ENCODE assay signal across 1 cellular context in the genomic region with DNA sequence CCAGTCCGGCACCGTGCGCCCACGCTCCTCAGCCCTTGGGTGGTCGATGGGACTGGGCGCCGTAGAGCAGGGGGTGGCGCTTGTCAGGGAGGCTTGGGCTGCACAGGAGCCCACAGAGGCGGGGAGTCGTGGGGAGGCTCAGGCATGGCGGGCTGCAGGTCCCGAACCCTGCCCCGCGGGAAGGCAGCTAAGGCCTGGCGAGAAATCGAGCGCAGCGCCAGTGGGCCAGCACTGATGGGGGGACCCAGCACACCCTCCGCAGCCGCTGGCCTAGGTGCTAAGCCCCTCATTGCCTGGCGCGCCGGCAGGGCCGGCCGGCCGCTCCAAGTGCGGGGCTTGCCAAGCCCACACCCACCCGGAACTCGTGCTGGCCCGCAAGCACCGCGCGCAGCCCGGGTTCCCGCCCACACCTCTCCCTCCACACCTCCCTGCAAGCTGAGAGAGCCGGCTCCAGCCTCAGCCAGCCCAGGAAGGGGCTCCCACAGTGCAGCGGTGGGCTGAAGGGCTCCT.
A peak's percentile ranks its signal among the peaks of the same experiment; 100 is the strongest.
TF ChIP-seq lines count a peak whose summit lies in the region.

No MANE protein-coding gene starts in this region.

TF ChIP-seq in K562, 482 proteins besides CTCF, POLR2A, EP300 and RAD21 (continued from another document):
- TF ChIP-seq, protein P1, sequence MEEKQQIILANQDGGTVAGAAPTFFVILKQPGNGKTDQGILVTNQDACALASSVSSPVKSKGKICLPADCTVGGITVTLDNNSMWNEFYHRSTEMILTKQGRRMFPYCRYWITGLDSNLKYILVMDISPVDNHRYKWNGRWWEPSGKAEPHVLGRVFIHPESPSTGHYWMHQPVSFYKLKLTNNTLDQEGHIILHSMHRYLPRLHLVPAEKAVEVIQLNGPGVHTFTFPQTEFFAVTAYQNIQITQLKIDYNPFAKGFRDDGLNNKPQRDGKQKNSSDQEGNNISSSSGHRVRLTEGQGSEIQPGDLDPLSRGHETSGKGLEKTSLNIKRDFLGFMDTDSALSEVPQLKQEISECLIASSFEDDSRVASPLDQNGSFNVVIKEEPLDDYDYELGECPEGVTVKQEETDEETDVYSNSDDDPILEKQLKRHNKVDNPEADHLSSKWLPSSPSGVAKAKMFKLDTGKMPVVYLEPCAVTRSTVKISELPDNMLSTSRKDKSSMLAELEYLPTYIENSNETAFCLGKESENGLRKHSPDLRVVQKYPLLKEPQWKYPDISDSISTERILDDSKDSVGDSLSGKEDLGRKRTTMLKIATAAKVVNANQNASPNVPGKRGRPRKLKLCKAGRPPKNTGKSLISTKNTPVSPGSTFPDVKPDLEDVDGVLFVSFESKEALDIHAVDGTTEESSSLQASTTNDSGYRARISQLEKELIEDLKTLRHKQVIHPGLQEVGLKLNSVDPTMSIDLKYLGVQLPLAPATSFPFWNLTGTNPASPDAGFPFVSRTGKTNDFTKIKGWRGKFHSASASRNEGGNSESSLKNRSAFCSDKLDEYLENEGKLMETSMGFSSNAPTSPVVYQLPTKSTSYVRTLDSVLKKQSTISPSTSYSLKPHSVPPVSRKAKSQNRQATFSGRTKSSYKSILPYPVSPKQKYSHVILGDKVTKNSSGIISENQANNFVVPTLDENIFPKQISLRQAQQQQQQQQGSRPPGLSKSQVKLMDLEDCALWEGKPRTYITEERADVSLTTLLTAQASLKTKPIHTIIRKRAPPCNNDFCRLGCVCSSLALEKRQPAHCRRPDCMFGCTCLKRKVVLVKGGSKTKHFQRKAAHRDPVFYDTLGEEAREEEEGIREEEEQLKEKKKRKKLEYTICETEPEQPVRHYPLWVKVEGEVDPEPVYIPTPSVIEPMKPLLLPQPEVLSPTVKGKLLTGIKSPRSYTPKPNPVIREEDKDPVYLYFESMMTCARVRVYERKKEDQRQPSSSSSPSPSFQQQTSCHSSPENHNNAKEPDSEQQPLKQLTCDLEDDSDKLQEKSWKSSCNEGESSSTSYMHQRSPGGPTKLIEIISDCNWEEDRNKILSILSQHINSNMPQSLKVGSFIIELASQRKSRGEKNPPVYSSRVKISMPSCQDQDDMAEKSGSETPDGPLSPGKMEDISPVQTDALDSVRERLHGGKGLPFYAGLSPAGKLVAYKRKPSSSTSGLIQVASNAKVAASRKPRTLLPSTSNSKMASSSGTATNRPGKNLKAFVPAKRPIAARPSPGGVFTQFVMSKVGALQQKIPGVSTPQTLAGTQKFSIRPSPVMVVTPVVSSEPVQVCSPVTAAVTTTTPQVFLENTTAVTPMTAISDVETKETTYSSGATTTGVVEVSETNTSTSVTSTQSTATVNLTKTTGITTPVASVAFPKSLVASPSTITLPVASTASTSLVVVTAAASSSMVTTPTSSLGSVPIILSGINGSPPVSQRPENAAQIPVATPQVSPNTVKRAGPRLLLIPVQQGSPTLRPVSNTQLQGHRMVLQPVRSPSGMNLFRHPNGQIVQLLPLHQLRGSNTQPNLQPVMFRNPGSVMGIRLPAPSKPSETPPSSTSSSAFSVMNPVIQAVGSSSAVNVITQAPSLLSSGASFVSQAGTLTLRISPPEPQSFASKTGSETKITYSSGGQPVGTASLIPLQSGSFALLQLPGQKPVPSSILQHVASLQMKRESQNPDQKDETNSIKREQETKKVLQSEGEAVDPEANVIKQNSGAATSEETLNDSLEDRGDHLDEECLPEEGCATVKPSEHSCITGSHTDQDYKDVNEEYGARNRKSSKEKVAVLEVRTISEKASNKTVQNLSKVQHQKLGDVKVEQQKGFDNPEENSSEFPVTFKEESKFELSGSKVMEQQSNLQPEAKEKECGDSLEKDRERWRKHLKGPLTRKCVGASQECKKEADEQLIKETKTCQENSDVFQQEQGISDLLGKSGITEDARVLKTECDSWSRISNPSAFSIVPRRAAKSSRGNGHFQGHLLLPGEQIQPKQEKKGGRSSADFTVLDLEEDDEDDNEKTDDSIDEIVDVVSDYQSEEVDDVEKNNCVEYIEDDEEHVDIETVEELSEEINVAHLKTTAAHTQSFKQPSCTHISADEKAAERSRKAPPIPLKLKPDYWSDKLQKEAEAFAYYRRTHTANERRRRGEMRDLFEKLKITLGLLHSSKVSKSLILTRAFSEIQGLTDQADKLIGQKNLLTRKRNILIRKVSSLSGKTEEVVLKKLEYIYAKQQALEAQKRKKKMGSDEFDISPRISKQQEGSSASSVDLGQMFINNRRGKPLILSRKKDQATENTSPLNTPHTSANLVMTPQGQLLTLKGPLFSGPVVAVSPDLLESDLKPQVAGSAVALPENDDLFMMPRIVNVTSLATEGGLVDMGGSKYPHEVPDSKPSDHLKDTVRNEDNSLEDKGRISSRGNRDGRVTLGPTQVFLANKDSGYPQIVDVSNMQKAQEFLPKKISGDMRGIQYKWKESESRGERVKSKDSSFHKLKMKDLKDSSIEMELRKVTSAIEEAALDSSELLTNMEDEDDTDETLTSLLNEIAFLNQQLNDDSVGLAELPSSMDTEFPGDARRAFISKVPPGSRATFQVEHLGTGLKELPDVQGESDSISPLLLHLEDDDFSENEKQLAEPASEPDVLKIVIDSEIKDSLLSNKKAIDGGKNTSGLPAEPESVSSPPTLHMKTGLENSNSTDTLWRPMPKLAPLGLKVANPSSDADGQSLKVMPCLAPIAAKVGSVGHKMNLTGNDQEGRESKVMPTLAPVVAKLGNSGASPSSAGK (IDR thresholded peaks at IDR 0.05), result 0 out of 2 replicates have a peak, but pooled peaks have one; percentile 17
